Comparison of ENCODE assay signal across 9 cellular contexts in genomic region chr2:197628043-197628500, GRCh38. TPM values are rescaled to one million over a fixed set of nuclear protein-coding genes. Genes with fewer than 3 reads are reported as not detected.
DNase-seq lines count a peak whose midpoint lies in the region; ATAC-seq and TF ChIP-seq lines count a peak whose summit lies in the region.
"Had no signal": no experiment of that assay in that cellular context is flagged by ENCODE, and none has a peak within 500 bp of the region (broad histone marks: within the 10 kb centered on the region; RNA-seq: fewer than 3 reads in every experiment).

No MANE protein-coding gene starts in this region.

- DNase-seq in M059J (ENCODE audit: low read depth): peak; percentile 28
- DNase-seq in stimulated activated naive CD8-positive, alpha-beta T cell treated with anti-CD3 and anti-CD28 coated beads, Interleukin-15, amount 100 ng/mL, for 72 hours: no peak
- no peak for DNase-seq in testis
- no peak for DNase-seq in activated effector memory CD4-positive, alpha-beta T cell treated with anti-CD3 and anti-CD28 coated beads, Interleukin-2, amount 50 U/mL, for 16 hours
- no peak for DNase-seq in thyroid gland

- TF ChIP-seq CTCF in gastroesophageal sphincter (IDR thresholded peaks at IDR 0.05) (no peak), testis (IDR thresholded peaks at IDR 0.05) (no peak), thyroid gland (IDR thresholded peaks at IDR 0.05) (no peak)

- WGBS in gastroesophageal sphincter (ENCODE audit: low coverage in 1 of 2), 2 donors: 0 to 15% methylated on average over 1 to 4 of the region's 4 CpGs
- WGBS in testis, 2 donors: 54 to 56% methylated on average over 4 of the region's 4 CpGs
- WGBS in thyroid gland, 2 donors: 19 to 33% methylated on average over 4 of the region's 4 CpGs

- no peak overlapping the region for H3K4me3 ChIP-seq in gastroesophageal sphincter
- H3K4me3 ChIP-seq in testis: no peak overlapping the region
- H3K4me3 ChIP-seq in thyroid gland (replicated peaks in 1 of 3): no peak overlapping the region
- H3K4me3 ChIP-seq: lung had no signal

- no peak for TF ChIP-seq POLR2A in gastroesophageal sphincter (IDR thresholded peaks at IDR 0.05)
- TF ChIP-seq POLR2A in testis (IDR thresholded peaks at IDR 0.05): no peak
- TF ChIP-seq POLR2A in thyroid gland (IDR thresholded peaks at IDR 0.05): no peak

- intact Hi-C loops in testis (cut with DNase I; ENCODE audit: low total_unique reads): no loop called here
- intact Hi-C loops in thyroid gland (cut with DNase I): no loop called here

- no peaks in the 10 kb centered on the region for H3K27me3 ChIP-seq in gastroesophageal sphincter
- H3K27me3 ChIP-seq in testis: no peaks in the 10 kb centered on the region
- H3K27me3 ChIP-seq in thyroid gland: no peaks in the 10 kb centered on the region

- H3K27ac ChIP-seq in gastroesophageal sphincter (peak overlapping the region in 2 of 4 donors; percentile 24 to 35), testis (no peak overlapping the region), thyroid gland (no peak overlapping the region)

- H3K9me3 ChIP-seq in gastroesophageal sphincter (no peaks in the 10 kb centered on the region), testis (no peaks in the 10 kb centered on the region), thyroid gland (no peaks in the 10 kb centered on the region)

- H3K4me3 Mint-ChIP-seq in stimulated activated naive CD8-positive, alpha-beta T cell treated with anti-CD3 and anti-CD28 coated beads, Interleukin-15, amount 100 ng/mL, for 72 hours: no peak overlapping the region

- TF ChIP-seq EP300 in gastroesophageal sphincter (IDR thresholded peaks at IDR 0.05): no peak

- peak; percentile 55 for ATAC-seq in GM21528 (IDR thresholded peaks at IDR 0.05; ENCODE audit: low FRiP score, unreplicated experiment)
- ATAC-seq in gastroesophageal sphincter: peak; percentile 51
- ATAC-seq in stimulated activated naive CD8-positive, alpha-beta T cell treated with anti-CD3 and anti-CD28 coated beads, Interleukin-15, amount 100 ng/mL, for 72 hours: peak; percentile 28
- ATAC-seq in activated CD4-positive, CD25-positive, alpha-beta regulatory T cell treated with anti-CD3 and anti-CD28 coated beads, Interleukin-2, amount 50 U/mL, for 24 hours: no peak

- H3K9me3 Mint-ChIP-seq in stimulated activated naive CD8-positive, alpha-beta T cell treated with anti-CD3 and anti-CD28 coated beads, Interleukin-15, amount 100 ng/mL, for 72 hours: peaks cover 11 to 12% of the 10 kb centered on the region in 2 donors

- H3K4me1 Mint-ChIP-seq in stimulated activated naive CD8-positive, alpha-beta T cell treated with anti-CD3 and anti-CD28 coated beads, Interleukin-15, amount 100 ng/mL, for 72 hours: no peaks in the 10 kb centered on the region

- no peaks in the 10 kb centered on the region for H3K4me1 ChIP-seq in gastroesophageal sphincter
- H3K4me1 ChIP-seq in testis: no peaks in the 10 kb centered on the region
- no peaks in the 10 kb centered on the region for H3K4me1 ChIP-seq in thyroid gland

- no peaks in the 10 kb centered on the region for H3K36me3 ChIP-seq in gastroesophageal sphincter
- no peaks in the 10 kb centered on the region for H3K36me3 ChIP-seq in testis (ENCODE audit: low read depth, missing control alignments)
- H3K36me3 ChIP-seq in thyroid gland: no peaks in the 10 kb centered on the region

- no peaks in the 10 kb centered on the region for H3K27me3 Mint-ChIP-seq in stimulated activated naive CD8-positive, alpha-beta T cell treated with anti-CD3 and anti-CD28 coated beads, Interleukin-15, amount 100 ng/mL, for 72 hours

- peak overlapping the region in 1 of 2 donors; percentile 3 for H3K27ac Mint-ChIP-seq in stimulated activated naive CD8-positive, alpha-beta T cell treated with anti-CD3 and anti-CD28 coated beads, Interleukin-15, amount 100 ng/mL, for 72 hours

RNA-seq across cellular contexts. Expression of gene RFTN2, which starts 47.3 kb away (rescaled TPM):
- 0.10 TPM in 1 of 2 replicates, not detected in the other for total RNA-seq in M059J (2014; rRNA removed; shearing (Covaris generic))
- 1 to 10 TPM; 4.2 to 8.9 (median 7.8) TPM for total RNA-seq in gastroesophageal sphincter
- total RNA-seq in testis: 10 to 100 TPM; 16.1 to 25.0 TPM
- polyA plus RNA-seq in testis (ENCODE audit: insufficient read depth, low read depth, low replicate concordance): 19.8 TPM
- 10 to 100 TPM in 2 of 4 donors, 1 to 10 TPM in 2; 5.3 to 12.9 (median 9.4) TPM for total RNA-seq in thyroid gland

Comparison
In these comparisons a context has a peak if more than half of its experiments do, and no peak if none do; other contexts are left out.
1. ATAC-seq: peak in GM21528 (single experiment), gastroesophageal sphincter (single experiment) and stimulated activated naive CD8-positive, alpha-beta T cell treated with anti-CD3 and anti-CD28 coated beads, Interleukin-15, amount 100 ng/mL, for 72 hours (single experiment); none in activated CD4-positive, CD25-positive, alpha-beta regulatory T cell treated with anti-CD3 and anti-CD28 coated beads, Interleukin-2, amount 50 U/mL, for 24 hours (0 of 2).